In the genomic region with DNA sequence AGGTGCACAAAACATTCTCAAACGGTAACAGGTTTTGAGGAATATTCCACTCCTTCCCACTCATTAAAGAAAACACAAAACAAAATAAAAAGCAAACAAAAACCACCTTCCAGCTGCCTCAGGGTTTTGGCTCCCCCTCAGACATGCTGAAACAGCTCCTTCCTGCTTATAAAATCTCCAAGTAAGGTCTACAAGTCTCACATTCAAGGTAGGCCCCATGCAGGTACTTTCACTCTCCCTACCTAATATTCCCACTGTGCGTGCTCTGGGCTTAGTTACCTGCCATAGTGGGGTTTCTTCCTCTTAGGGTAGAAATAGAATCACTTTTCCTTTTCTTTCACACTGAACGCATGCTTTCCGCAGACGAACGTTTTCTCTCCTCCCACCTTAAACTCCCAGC, we compare ENCODE assay signal across 24 cellular contexts.
DNase-seq lines count a peak whose midpoint lies in the region; ATAC-seq, FAIRE-seq and TF ChIP-seq lines count a peak whose summit lies in the region.
"Had no signal": no experiment of that assay in that cellular context is flagged by ENCODE, and none has a peak within 500 bp of the region (broad histone marks: within the 10 kb centered on the region; RNA-seq: fewer than 3 reads in every experiment).

No MANE protein-coding gene starts in this region.

- no peak for TF ChIP-seq RAD21 in HepG2 (CRISPR knock-in tag; IDR thresholded peaks at IDR 0.05)

- BruUV-seq in HepG2 (replicated peaks; lab: Mats Ljungman, UMichigan): no TSS peak

- no peak overlapping the region for H3K4me2 ChIP-seq in HepG2 (ENCODE audit: low read depth, low read length)
- H3K4me2 ChIP-seq: SK-N-SH had no signal

- H4K20me1 ChIP-seq in HepG2 (ENCODE audit: insufficient read depth, low read length): no peaks in the 10 kb centered on the region; the same call in 1 of the 2 replicates

- intact Hi-C loops in HepG2 (cut with micrococcal nuclease; ENCODE audit: unreplicated experiment): no loop called here
- intact Hi-C loops in right lobe of liver (cut with DNase I): no loop called here
- intact Hi-C loops in psoas muscle (cut with DNase I): no loop called here

- peak overlapping the region; percentile 77 to 91 (median 90) for H3K27ac Mint-ChIP-seq in nephron
- H3K27ac Mint-ChIP-seq: activated naive CD4-positive, alpha-beta T cell treated with anti-CD3 and anti-CD28 coated beads, Interleukin-2, amount 50 U/mL, for 24 hours had no signal

- H3K27me3 ChIP-seq in HepG2 (ENCODE audit: control insufficient read depth in 1 of 2, insufficient read depth in 2 of 2, low read length in 2 of 2) (no peaks in the 10 kb centered on the region), right lobe of liver (no peaks in the 10 kb centered on the region), psoas muscle (ENCODE audit: insufficient read depth in 3 of 3, low read length in 2 of 3) (no peaks in the 10 kb centered on the region)
- H3K27me3 ChIP-seq: pancreas had no signal

- FAIRE-seq in HepG2 (lab: Jason Lieb, UNC) (no peak), HTR-8/SVneo (lab: Jason Lieb, UNC) (no peak)
- FAIRE-seq: endometrium, GM18507, pancreas had no signal

- H3K9me3 Mint-ChIP-seq in nephron: no peaks in the 10 kb centered on the region
- H3K9me3 Mint-ChIP-seq: activated naive CD4-positive, alpha-beta T cell treated with anti-CD3 and anti-CD28 coated beads, Interleukin-2, amount 50 U/mL, for 24 hours; central memory CD8-positive, alpha-beta T cell had no signal

- TF ChIP-seq CTCF in HepG2 (CRISPR knock-in tag; IDR thresholded peaks at IDR 0.05) (no peak), right lobe of liver (IDR thresholded peaks at IDR 0.05) (no peak), epithelial cell of esophagus (IDR thresholded peaks at IDR 0.05; ENCODE audit: insufficient read depth, low read depth, low read length, missing control alignments) (no peak), nephron (IDR thresholded peaks at IDR 0.05; ENCODE audit: unreplicated experiment in 3 of 3) (no peak), psoas muscle (IDR thresholded peaks at IDR 0.05) (no peak)

- POLR2A ChIA-PET in HepG2 (lab: Yijun Ruan, JAX): no interaction called here

- CTCF ChIA-PET in HepG2 (lab: Yijun Ruan, JAX; ENCODE audit: low intra/inter-chr PET ratio, low total read pairs): no interaction called here

- no peak overlapping the region for H2AFZ ChIP-seq in HepG2 (ENCODE audit: low read length)

- TF ChIP-seq POLR2A in HepG2 (IDR thresholded peaks at IDR 0.05; ENCODE audit: insufficient read depth in 1 of 2, low read depth in 2 of 2, low read length in 2 of 2) (no peak), right lobe of liver (IDR thresholded peaks at IDR 0.05) (no peak)

- H3K4me3 Mint-ChIP-seq in nephron: peak overlapping the region; percentile 3 to 48 (median 18)
- H3K4me3 Mint-ChIP-seq: activated naive CD4-positive, alpha-beta T cell treated with anti-CD3 and anti-CD28 coated beads, Interleukin-2, amount 50 U/mL, for 24 hours; central memory CD8-positive, alpha-beta T cell had no signal

- peaks cover 64% of the 10 kb centered on the region for H3K4me1 Mint-ChIP-seq in nephron

- no peaks in the 10 kb centered on the region for H3K27me3 Mint-ChIP-seq in nephron (ENCODE audit: low read depth)

- H3K36me3 ChIP-seq in HepG2 (replicated peaks in 1 of 2; ENCODE audit: control insufficient read depth in 1 of 2, insufficient read depth in 2 of 2, low read length in 2 of 2): no peaks in the 10 kb centered on the region; a peak in 1 of 5 replicates
- no peaks in the 10 kb centered on the region for H3K36me3 ChIP-seq in right lobe of liver
- H3K36me3 ChIP-seq in psoas muscle (ENCODE audit: insufficient read depth in 1 of 2, low read depth in 1 of 2): no peaks in the 10 kb centered on the region
- H3K36me3 ChIP-seq: pancreas had no signal

- in situ Hi-C loops in HepG2 (cut with HindIII; ENCODE audit: extremely low pct_ligation_motif_present, low pct_unique_long_range_greater_than_20kb): no loop called here

- H3K36me3 Mint-ChIP-seq in nephron (ENCODE audit: low read depth): no peaks in the 10 kb centered on the region
- H3K36me3 Mint-ChIP-seq: activated naive CD4-positive, alpha-beta T cell treated with anti-CD3 and anti-CD28 coated beads, Interleukin-2, amount 50 U/mL, for 24 hours had no signal

- WGBS in HepG2 (ENCODE audit: low lambda C conversion rate): 95% methylated on average over 6 of the region's 6 CpGs
- WGBS in right lobe of liver (ENCODE audit: insufficient coverage, low coverage, low lambda C conversion rate, missing lambda C conversion rate): 81% methylated on average over 6 of the region's 6 CpGs
- 79 to 92% (median 83%) methylated on average over 6 of the region's 6 CpGs for WGBS in psoas muscle, 3 donors

- H3K4me1 ChIP-seq in HepG2 (ENCODE audit: insufficient read depth, low read length) (peaks cover 17% of the 10 kb centered on the region), right lobe of liver (peaks cover 0 to 18% (median 11%) of the 10 kb centered on the region in 4 donors), psoas muscle (peaks cover 58% of the 10 kb centered on the region)

- peaks cover 11% of the 10 kb centered on the region for H3K79me2 ChIP-seq in HepG2 (ENCODE audit: insufficient read depth, low read length)

- H3K4me3 ChIP-seq in HepG2 (replicated peaks in 1 of 3; ENCODE audit: insufficient read depth in 1 of 3, low read depth in 2 of 3, low read length in 3 of 3) (no peak overlapping the region), right lobe of liver (no peak overlapping the region), epithelial cell of esophagus (ENCODE audit: low read length) (no peak overlapping the region), psoas muscle (no peak overlapping the region)
- H3K4me3 ChIP-seq: pancreas had no signal

- H3K27ac ChIP-seq in HepG2 (ENCODE audit: extremely low read length, insufficient read depth, low read length) (no peak overlapping the region), right lobe of liver (no peak overlapping the region), psoas muscle (no peak overlapping the region)
- H3K27ac ChIP-seq: pancreas had no signal

- TF ChIP-seq EP300 in HepG2 (IDR thresholded peaks at IDR 0.05; ENCODE audit: low read depth in 2 of 2, low read length in 2 of 2): no peak
- TF ChIP-seq EP300 in HepG2 (CRISPR knock-in tag; IDR thresholded peaks at IDR 0.05; ENCODE audit: borderline replicate concordance): no peak

- H3K9me3 ChIP-seq in HepG2 (ENCODE audit: low read length) (no peaks in the 10 kb centered on the region), right lobe of liver (no peaks in the 10 kb centered on the region), psoas muscle (no peaks in the 10 kb centered on the region)
- H3K9me3 ChIP-seq: pancreas, SK-N-SH had no signal

- H3K9ac ChIP-seq in HepG2 (ENCODE audit: insufficient read depth, low read depth, low read length): no peak overlapping the region
- H3K9ac ChIP-seq: SK-N-SH had no signal

- DNase-seq in HepG2 (ENCODE audit: low spot score) (no peak), right lobe of liver (no peak), epithelial cell of esophagus (ENCODE audit: low read depth) (peak; percentile 43), HTR-8/SVneo (ENCODE audit: insufficient read length, low spot score) (no peak), psoas muscle (no peak), SW 1271 (lab: John Stamatoyannopoulos, UW) (no peak), T-helper 2 cell (no peak)
- DNase-seq: ACHN; activated CD4-positive, alpha-beta T cell treated with anti-CD3 and anti-CD28 coated beads for 4 hours; anterior cingulate cortex; dermis blood vessel endothelial cell; Kasumi-1; midbrain; NCI-H1048; NCI-H187; NCI-H526; pancreas; SK-N-SH had no signal

- ATAC-seq in HepG2: no peak
- no peak for ATAC-seq in right lobe of liver
- ATAC-seq in psoas muscle: no peak
- ATAC-seq: left lobe of liver, pancreas had no signal

TF ChIP-seq in HepG2, 621 proteins besides CTCF, POLR2A, EP300 and RAD21:
- TF ChIP-seq ZKSCAN1 (IDR thresholded peaks at IDR 0.05; ENCODE audit: low read length): 0 out of 2 replicates have a peak, but pooled peaks have one; percentile 26
- no peak for TF ChIP-seq MTA1 (CRISPR knock-in tag; IDR thresholded peaks at IDR 0.05; ENCODE audit: borderline replicate concordance)
- TF ChIP-seq FOSL2 (CRISPR knock-in tag; IDR thresholded peaks at IDR 0.05): no peak
- TF ChIP-seq, protein P1, sequence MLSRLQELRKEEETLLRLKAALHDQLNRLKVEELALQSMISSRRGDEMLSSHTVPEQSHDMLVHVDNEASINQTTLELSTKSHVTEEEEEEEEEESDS (CRISPR knock-in tag; IDR thresholded peaks at IDR 0.05; ENCODE audit: borderline replicate concordance): no peak
- TF ChIP-seq, protein P2, sequence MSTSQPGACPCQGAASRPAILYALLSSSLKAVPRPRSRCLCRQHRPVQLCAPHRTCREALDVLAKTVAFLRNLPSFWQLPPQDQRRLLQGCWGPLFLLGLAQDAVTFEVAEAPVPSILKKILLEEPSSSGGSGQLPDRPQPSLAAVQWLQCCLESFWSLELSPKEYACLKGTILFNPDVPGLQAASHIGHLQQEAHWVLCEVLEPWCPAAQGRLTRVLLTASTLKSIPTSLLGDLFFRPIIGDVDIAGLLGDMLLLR (CRISPR knock-in tag; IDR thresholded peaks at IDR 0.05): no peak
